ENCODE assay signal across 16 cellular contexts in genomic region chr7:53656881-53657280, GRCh38.
"Had no signal": no experiment of that assay in that cellular context is flagged by ENCODE, and none has a peak within 500 bp of the region (broad histone marks: within the 10 kb centered on the region; RNA-seq: fewer than 3 reads in every experiment).

No MANE protein-coding gene starts in this region.

- DNase-seq: activated CD4-positive, alpha-beta T cell treated with anti-CD3 and anti-CD28 coated beads for 1 hour; activated CD4-positive, alpha-beta T cell treated with anti-CD3 and anti-CD28 coated beads, Interleukin-2, amount 50 U/mL, for 4 hours; activated naive CD4-positive, alpha-beta T cell; activated naive CD8-positive, alpha-beta T cell treated with anti-CD3 and anti-CD28 coated beads for 36 hours; amniotic stem cell; head of caudate nucleus; mesenchymal stem cell; stimulated activated CD4-positive, alpha-beta T cell treated with anti-CD3 and anti-CD28 coated beads, Interleukin-12 subunit alpha, Interleukin-12 subunit beta, amount 100 ng/mL, for 4 hours; stimulated activated CD4-positive, alpha-beta T cell treated with anti-CD3 and anti-CD28 coated beads, Interleukin-1b, Interleukin-23, amount 100 ng/mL, for 48 hours; stimulated activated naive CD4-positive, alpha-beta T cell treated with Interleukin-2 at 50 U/mL for 16 hours; SW 1271; T-helper 2 cell; tibial artery had no signal

- H3K4me1 Mint-ChIP-seq: activated naive CD8-positive, alpha-beta T cell treated with anti-CD3 and anti-CD28 coated beads for 36 hours; nephron had no signal

- H3K4me1 ChIP-seq: tibial artery, vagina had no signal

- H3K36me3 Mint-ChIP-seq: activated naive CD8-positive, alpha-beta T cell treated with anti-CD3 and anti-CD28 coated beads for 36 hours had no signal

- H3K4me3 Mint-ChIP-seq: activated naive CD8-positive, alpha-beta T cell treated with anti-CD3 and anti-CD28 coated beads for 36 hours; nephron had no signal

- H3K27ac ChIP-seq: tibial artery, vagina, VCaP had no signal

- H3K27ac Mint-ChIP-seq: activated naive CD8-positive, alpha-beta T cell treated with anti-CD3 and anti-CD28 coated beads for 36 hours; nephron had no signal

- H3K36me3 ChIP-seq: tibial artery, vagina had no signal

- H3K4me3 ChIP-seq: tibial artery, vagina had no signal

- H3K9me3 ChIP-seq: tibial artery, vagina had no signal

- H3K27me3 Mint-ChIP-seq: activated naive CD8-positive, alpha-beta T cell treated with anti-CD3 and anti-CD28 coated beads for 36 hours had no signal

- H3K27me3 ChIP-seq: tibial artery, vagina had no signal
